In genomic region chr4:81039351-81040174, GRCh38 we compare ENCODE assay signal across 2 cellular contexts.
A peak's percentile ranks its signal among the peaks of the same experiment; 100 is the strongest.
TF ChIP-seq lines count a peak whose summit lies in the region.

No MANE protein-coding gene starts in this region.

TF ChIP-seq in IMR-90, 13 proteins besides CTCF, POLR2A, EP300 and RAD21:
- TF ChIP-seq FOS (IDR thresholded peaks at IDR 0.05; ENCODE audit: low read depth, low read length) (no peak), RFX5 (IDR thresholded peaks at IDR 0.05; ENCODE audit: low read depth, low read length) (no peak), MAFK (IDR thresholded peaks at IDR 0.05; ENCODE audit: low read depth, low read length) (no peak), CEBPB (IDR thresholded peaks at IDR 0.05; ENCODE audit: low read depth, low read length) (peak; percentile 48), ELK1 (IDR thresholded peaks at IDR 0.05; ENCODE audit: borderline replicate concordance, low read depth, low read length) (no peak)

TF ChIP-seq in H1, 55 proteins besides CTCF, POLR2A, EP300 and RAD21:
- TF ChIP-seq JUN (IDR thresholded peaks at IDR 0.05; ENCODE audit: low read depth, low read length) (no peak), CEBPB (IDR thresholded peaks at IDR 0.05; ENCODE audit: low read depth, low read length) (peak; percentile 62)
